9 cellular contexts compared by ENCODE assay signal in the genomic region with DNA sequence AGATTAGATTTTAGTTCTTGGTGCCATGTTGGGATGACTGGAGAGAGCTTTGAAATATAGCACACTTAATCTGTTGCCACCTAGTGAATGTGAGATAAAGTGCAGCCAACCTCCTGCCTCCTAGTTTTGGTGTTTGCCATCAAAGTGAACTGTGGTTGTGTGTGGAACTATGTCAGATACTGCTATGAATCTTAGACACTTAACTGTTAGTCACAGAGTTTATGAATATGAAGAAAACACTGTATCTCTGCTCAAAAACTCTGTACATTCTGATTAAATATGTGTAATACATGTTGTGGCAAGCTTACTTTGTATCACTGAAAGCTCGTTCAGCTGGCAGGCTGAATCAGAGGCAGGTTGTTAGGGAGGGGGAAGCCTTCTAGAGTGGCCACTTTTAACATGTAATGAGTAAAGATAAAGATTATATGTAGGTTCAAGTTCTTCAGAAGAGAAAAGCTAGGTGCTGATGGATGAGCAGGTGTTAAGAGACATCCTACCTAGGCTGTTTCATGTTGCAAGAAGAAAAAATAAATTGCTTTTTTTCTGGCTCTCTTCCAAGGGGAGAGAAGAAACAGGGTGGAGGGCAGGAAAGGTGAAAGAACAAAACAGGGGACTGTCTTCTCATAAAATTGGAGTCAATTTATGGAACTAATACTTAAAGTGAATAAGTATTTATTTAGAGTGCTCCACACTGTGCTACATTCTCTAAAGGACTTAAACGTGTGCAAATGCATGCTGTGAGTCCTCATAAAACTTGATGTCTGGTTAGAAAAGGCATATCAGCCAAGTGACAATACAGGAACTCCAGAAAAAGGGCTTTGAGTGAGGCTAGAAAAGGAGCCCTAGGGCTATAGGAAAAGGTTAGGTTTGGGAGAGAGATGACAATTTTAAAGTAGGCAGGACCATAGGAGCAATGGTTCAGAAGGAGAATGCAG. TPM values are rescaled to one million over a fixed set of nuclear protein-coding genes. Genes with fewer than 3 reads are reported as not detected.
DNase-seq lines count a peak whose midpoint lies in the region; ATAC-seq, FAIRE-seq and TF ChIP-seq lines count a peak whose summit lies in the region.
"Had no signal": no experiment of that assay in that cellular context is flagged by ENCODE, and none has a peak within 500 bp of the region (broad histone marks: within the 10 kb centered on the region; RNA-seq: fewer than 3 reads in every experiment).

No MANE protein-coding gene starts in this region.

- ATAC-seq in HG03354 (IDR thresholded peaks at IDR 0.05; ENCODE audit: poor library complexity, severe bottlenecking, unreplicated experiment) (peak; percentile 60), HG03521 (IDR thresholded peaks at IDR 0.05; ENCODE audit: unreplicated experiment) (no peak), GM21447 (IDR thresholded peaks at IDR 0.05; ENCODE audit: unreplicated experiment) (no peak)

- H3K4me1 ChIP-seq in left ventricle myocardium inferior: peaks cover 21% of the 10 kb centered on the region

- no peak for FAIRE-seq in GM19239 (lab: Jason Lieb, UNC)

- H3K9me3 ChIP-seq in left ventricle myocardium inferior (replicated peaks): no peaks in the 10 kb centered on the region
- H3K9me3 ChIP-seq: SJCRH30 had no signal

- DNase-seq in DMS53 (lab: John Stamatoyannopoulos, UW) (peak; percentile 66), SK-MEL-5 (ENCODE audit: low read depth, low spot score) (peak; percentile 81), left ventricle myocardium inferior (no peak), hippocampal formation (lab: John Stamatoyannopoulos, UW) (no peak), GM19239 (ENCODE audit: insufficient read length, low spot score) (no peak)

- H3K36me3 ChIP-seq in left ventricle myocardium inferior: no peaks in the 10 kb centered on the region
- H3K36me3 ChIP-seq: SJCRH30 had no signal

- intact Hi-C loops in left ventricle myocardium inferior (cut with micrococcal nuclease): no loop called here

- no peak overlapping the region for H3K27ac ChIP-seq in left ventricle myocardium inferior (replicated peaks)
- H3K27ac ChIP-seq: SJCRH30 had no signal

- TF ChIP-seq CTCF in left ventricle myocardium inferior (IDR thresholded peaks at IDR 0.05; ENCODE audit: borderline replicate concordance): peak; percentile 63

- no peak overlapping the region for H3K4me3 ChIP-seq in left ventricle myocardium inferior
- H3K4me3 ChIP-seq: SJCRH30 had no signal

- in situ Hi-C loops in SK-MEL-5 (cut with HindIII; ENCODE audit: low pct_unique_long_range_greater_than_20kb, low sequenced_read_pairs): no loop called here

- no peaks in the 10 kb centered on the region for H3K27me3 ChIP-seq in left ventricle myocardium inferior (ENCODE audit: low read depth)
- H3K27me3 ChIP-seq: SJCRH30 had no signal

RNA-seq across cellular contexts. Expression of a gene that starts 14.1 kb away (rescaled TPM):
- 89.0 and 93.0 TPM in 2 replicates for total RNA-seq in SK-MEL-5 (2014; rRNA removed; shearing (Covaris generic))
- polyA plus RNA-seq in SK-MEL-5 (2015; cell fraction: cytosol; rRNA removed): 148 and 221 TPM in 2 replicates
- polyA plus RNA-seq in SK-MEL-5 (2015; cell fraction: nucleus; rRNA removed): 243 and 350 TPM in 2 replicates
- 60.0 TPM for total RNA-seq in left ventricle myocardium inferior

Comparison
In these comparisons a context has a peak if more than half of its experiments do, and no peak if none do; other contexts are left out.
1. DNase-seq: peak in DMS53 (single experiment) and SK-MEL-5 (single experiment); none in left ventricle myocardium inferior (single experiment), hippocampal formation (0 of 2) and GM19239 (single experiment).